In the genomic region with DNA sequence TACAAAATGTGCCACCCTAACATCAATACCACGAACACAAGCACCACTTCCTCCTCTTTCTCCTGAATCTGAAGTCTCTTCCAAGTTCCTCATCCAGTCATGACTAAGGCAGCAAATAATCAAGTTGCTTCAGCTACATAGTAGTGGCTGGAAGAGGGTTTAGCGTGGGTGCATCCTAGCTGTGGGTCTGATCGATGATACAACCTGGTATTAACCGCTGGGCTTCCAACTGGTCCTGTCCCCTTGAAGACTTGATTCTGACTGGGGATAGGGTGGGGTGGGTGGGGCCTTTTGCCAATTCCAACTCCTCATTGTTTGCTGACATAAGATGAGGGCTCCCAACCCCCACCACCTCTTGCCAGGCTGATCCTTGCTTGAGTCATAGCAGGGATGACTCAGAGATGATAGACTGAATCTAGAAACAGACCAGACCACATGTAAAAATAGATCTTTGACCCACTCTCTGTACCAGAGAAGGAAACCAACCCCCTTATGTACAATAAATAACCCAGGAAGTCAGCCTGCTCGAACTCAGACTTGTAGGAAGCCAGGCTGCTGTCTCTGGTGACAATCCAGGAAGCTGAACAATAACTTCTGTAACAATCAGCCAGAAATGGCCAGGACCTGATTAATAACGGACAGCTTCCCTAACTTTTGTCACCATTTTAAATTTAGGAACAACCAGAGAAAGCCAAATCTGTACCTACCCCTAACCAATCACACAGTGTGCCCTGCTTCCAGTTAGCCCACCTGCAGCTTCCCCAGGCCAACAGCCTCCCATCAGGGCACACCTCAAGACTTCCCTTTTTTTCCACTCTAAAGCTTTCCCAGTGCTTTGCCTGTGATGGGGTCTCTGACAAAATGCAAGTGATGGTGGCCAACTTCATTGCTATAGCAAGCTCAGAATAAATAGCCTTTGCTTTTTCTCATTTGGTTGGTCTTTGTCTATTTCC, we compare ENCODE assay signal across 8 cellular contexts.
DNase-seq lines count a peak whose midpoint lies in the region; ATAC-seq, FAIRE-seq and TF ChIP-seq lines count a peak whose summit lies in the region.

No MANE protein-coding gene starts in this region.

- H3K4me3 ChIP-seq in pancreas: no peak overlapping the region

- ATAC-seq in GM19467 (IDR thresholded peaks at IDR 0.05; ENCODE audit: unreplicated experiment) (peak; percentile 97), HG03520 (IDR thresholded peaks at IDR 0.05; ENCODE audit: unreplicated experiment) (peak; percentile 99), pancreas (peak; percentile 19 to 84 (median 61))

- DNase-seq in DMS53 (lab: John Stamatoyannopoulos, UW) (peak; percentile 75), T1000 (lab: John Stamatoyannopoulos, UW) (peak; percentile 83), dermis blood vessel endothelial cell (peak; percentile 72), pancreas (peak in 1 of 6 donors; percentile 46), germinal center (ENCODE audit: low spot score) (no peak), NCI-H526 treated with DMSO at 0.1 percent for 48 hours (lab: John Stamatoyannopoulos, UW) (no peak)

- no peak for TF ChIP-seq CTCF in pancreas (IDR thresholded peaks at IDR 0.05)

- intact Hi-C loops in pancreas (cut with DNase I): no loop called here

- H3K4me1 ChIP-seq in pancreas: peaks cover 0 to 8% (median 7%) of the 10 kb centered on the region in 3 donors

- no peaks in the 10 kb centered on the region for H3K27me3 ChIP-seq in pancreas

- WGBS in pancreas, 2 donors: 71 to 72% methylated on average over 6 of the region's 6 CpGs

- no peaks in the 10 kb centered on the region for H3K36me3 ChIP-seq in pancreas

- FAIRE-seq in pancreas (lab: Jason Lieb, UNC): no peak

- H3K27ac ChIP-seq in pancreas: peak overlapping the region in 2 of 4 donors; percentile 58

- no peaks in the 10 kb centered on the region for H3K9me3 ChIP-seq in pancreas

Comparison
In these comparisons a context has a peak if more than half of its experiments do, and no peak if none do; other contexts are left out.
1. DNase-seq: peak in DMS53 (single experiment), T1000 (single experiment) and dermis blood vessel endothelial cell (single experiment); none in germinal center (single experiment) and NCI-H526 treated with DMSO at 0.1 percent for 48 hours (single experiment).
2. Peak in every context shown above with its lines, with median percentiles within 50 percentile points of each other: ATAC-seq.